Comparison of ENCODE assay signal across 9 cellular contexts in the genomic region with DNA sequence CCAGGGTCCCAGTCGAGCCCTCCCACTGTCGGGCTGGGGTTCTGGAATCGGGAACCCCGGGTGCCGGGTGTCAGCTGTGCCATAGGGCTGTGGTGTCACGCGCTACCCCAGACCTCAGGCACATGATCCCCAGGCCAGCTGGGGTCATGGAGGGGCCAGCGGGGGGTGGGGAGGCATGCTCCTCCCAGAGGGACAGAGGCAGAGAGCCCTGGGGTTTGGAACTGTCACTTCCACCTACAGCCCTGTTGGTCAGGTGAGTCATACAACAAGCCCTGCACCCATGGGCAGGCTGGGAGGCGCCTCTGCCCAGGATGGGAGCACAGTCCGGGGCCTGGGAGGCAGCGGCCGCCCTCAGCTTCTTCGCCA.
DNase-seq lines count a peak whose midpoint lies in the region; ATAC-seq, FAIRE-seq and TF ChIP-seq lines count a peak whose summit lies in the region.
"Had no signal": no experiment of that assay in that cellular context is flagged by ENCODE, and none has a peak within 500 bp of the region (broad histone marks: within the 10 kb centered on the region; RNA-seq: fewer than 3 reads in every experiment).

No MANE protein-coding gene starts in this region.

- CTCF ChIA-PET in HepG2 (lab: Yijun Ruan, JAX; ENCODE audit: low intra/inter-chr PET ratio, low total read pairs), result interaction anchor here (0.6 to 1.7 kb wide), 2 partner anchors 57 to 74 kb away, joined by 3 to 12 read pairs; no protein-coding TSS in a partner anchor

- no peak for FAIRE-seq in HepG2 (lab: Jason Lieb, UNC)

- H3K27me3 ChIP-seq in right atrium auricular region, result no peaks in the 10 kb centered on the region
- H3K27me3 ChIP-seq in adrenal gland, result no peaks in the 10 kb centered on the region
- H3K27me3 ChIP-seq in HepG2 (ENCODE audit: control insufficient read depth in 1 of 2, insufficient read depth in 2 of 2, low read length in 2 of 2), result no peaks in the 10 kb centered on the region
- no peaks in the 10 kb centered on the region for H3K27me3 ChIP-seq in uterus

- ATAC-seq in left ventricle myocardium superior (peak; percentile 3), HepG2 (no peak), GM19328 (IDR thresholded peaks at IDR 0.05; ENCODE audit: unreplicated experiment) (no peak), GM21367 (IDR thresholded peaks at IDR 0.05; ENCODE audit: unreplicated experiment) (no peak)

- TF ChIP-seq CTCF in right atrium auricular region (IDR thresholded peaks at IDR 0.05) (no peak), adrenal gland (IDR thresholded peaks at IDR 0.05) (no peak), HepG2 (CRISPR knock-in tag; IDR thresholded peaks at IDR 0.05) (no peak), uterus (IDR thresholded peaks at IDR 0.05) (no peak)

- TF ChIP-seq EP300 in HepG2 (IDR thresholded peaks at IDR 0.05; ENCODE audit: low read depth in 2 of 2, low read length in 2 of 2), result no peak
- 0 out of 2 replicates have a peak, but pooled peaks have one; percentile 22 for TF ChIP-seq EP300 in HepG2 (CRISPR knock-in tag; IDR thresholded peaks at IDR 0.05; ENCODE audit: borderline replicate concordance)

- no TSS peak for BruUV-seq in HepG2 (replicated peaks; lab: Mats Ljungman, UMichigan)

- H3K27ac ChIP-seq in right atrium auricular region (peak overlapping the region in 1 of 2 donors; percentile 66), adrenal gland (peak overlapping the region in 3 of 5 donors; percentile 13 to 92 (median 51)), HepG2 (ENCODE audit: extremely low read length, insufficient read depth, low read length) (peak overlapping the region; percentile 0), uterus (peak overlapping the region; percentile 83 to 84)

- DNase-seq in left ventricle myocardium superior, result peak; percentile 56
- DNase-seq in right atrium auricular region (ENCODE audit: low spot score), result no peak
- peak in 4 of 7 donors; percentile 46 to 59 (median 55) for DNase-seq in adrenal gland
- DNase-seq in HepG2 (ENCODE audit: low spot score), result peak; percentile 42
- no peak for DNase-seq in uterus
- no peak for DNase-seq in effector CD8-positive, alpha-beta T cell (lab: John Stamatoyannopoulos, UW)
- DNase-seq: NCI-H1092 treated with DMSO at 0.1 percent for 48 hours had no signal

- H3K4me2 ChIP-seq in HepG2 (ENCODE audit: low read depth, low read length), result peak overlapping the region; percentile 86; the same call in 1 of the 2 replicates

- intact Hi-C loops in left ventricle myocardium superior (cut with micrococcal nuclease) (no loop called here), adrenal gland (cut with DNase I) (no loop called here), HepG2 (cut with micrococcal nuclease; ENCODE audit: unreplicated experiment) (loop anchor here (1.0 to 2.0 kb wide), 2 partner anchors 53 to 75 kb away; no protein-coding TSS in a partner anchor), uterus (cut with DNase I; ENCODE audit: low total_unique reads) (loop anchor here (5.0 to 10.0 kb wide), 2 partner anchors 76 to 693 kb away; no protein-coding TSS in a partner anchor)

- POLR2A ChIA-PET in HepG2 (lab: Yijun Ruan, JAX), result interaction anchor here (0.6 to 2.3 kb wide), 5 partner anchors 15 to 537 kb away, joined by 4 to 20 read pairs (median 5); partner anchors contain the start of gene NDUFAF8

- in situ Hi-C loops in HepG2 (cut with HindIII; ENCODE audit: extremely low pct_ligation_motif_present, low pct_unique_long_range_greater_than_20kb), result loop anchor here (5.0 kb wide), 1 partner anchor 111 kb away; no protein-coding TSS in a partner anchor

- H2AFZ ChIP-seq in HepG2 (ENCODE audit: low read length), result no peak overlapping the region

- no peak overlapping the region for H3K4me3 ChIP-seq in right atrium auricular region
- peak overlapping the region in 1 of 4 donors; percentile 27 for H3K4me3 ChIP-seq in adrenal gland
- peak overlapping the region in 1 of 3 experiments; percentile 63; a peak in 1 of 6 replicates for H3K4me3 ChIP-seq in HepG2 (replicated peaks in 1 of 3; ENCODE audit: insufficient read depth in 1 of 3, low read depth in 2 of 3, low read length in 3 of 3)
- H3K4me3 ChIP-seq in uterus, result peak overlapping the region in 1 of 2 donors; percentile 15

- peak overlapping the region; percentile 53; the same call in 1 of the 2 replicates for H3K9ac ChIP-seq in HepG2 (ENCODE audit: insufficient read depth, low read depth, low read length)

- TF ChIP-seq POLR2A in adrenal gland (IDR thresholded peaks at IDR 0.05) (no peak), HepG2 (IDR thresholded peaks at IDR 0.05; ENCODE audit: insufficient read depth in 1 of 2, low read depth in 2 of 2, low read length in 2 of 2) (no peak), uterus (IDR thresholded peaks at IDR 0.05) (no peak)

- no peak for TF ChIP-seq RAD21 in HepG2 (CRISPR knock-in tag; IDR thresholded peaks at IDR 0.05)

- 56 to 97% (median 65%) methylated on average over 5 to 13 of the region's 13 CpGs for WGBS in adrenal gland, 4 donors
- WGBS in HepG2 (ENCODE audit: low lambda C conversion rate), result 63% methylated on average over 13 of the region's 13 CpGs

- H3K9me3 ChIP-seq in right atrium auricular region (no peaks in the 10 kb centered on the region), adrenal gland (replicated peaks in 1 of 3) (no peaks in the 10 kb centered on the region), HepG2 (ENCODE audit: low read length) (no peaks in the 10 kb centered on the region), uterus (no peaks in the 10 kb centered on the region)

- H3K4me1 ChIP-seq in right atrium auricular region (peaks cover 0 to 49% of the 10 kb centered on the region in 2 donors), adrenal gland (replicated peaks in 1 of 2) (peaks cover 16 to 38% of the 10 kb centered on the region in 2 donors), HepG2 (ENCODE audit: insufficient read depth, low read length) (peaks cover 52% of the 10 kb centered on the region), uterus (peaks cover 20 to 36% of the 10 kb centered on the region in 2 donors)

- H4K20me1 ChIP-seq in HepG2 (ENCODE audit: insufficient read depth, low read length), result no peaks in the 10 kb centered on the region

- H3K36me3 ChIP-seq in right atrium auricular region, result peaks cover 14% of the 10 kb centered on the region
- no peaks in the 10 kb centered on the region for H3K36me3 ChIP-seq in adrenal gland (replicated peaks in 1 of 2)
- peaks cover 4 to 6% of the 10 kb centered on the region in 2 experiments; a peak in 1 of 5 replicates for H3K36me3 ChIP-seq in HepG2 (replicated peaks in 1 of 2; ENCODE audit: control insufficient read depth in 1 of 2, insufficient read depth in 2 of 2, low read length in 2 of 2)
- no peaks in the 10 kb centered on the region for H3K36me3 ChIP-seq in uterus

- no peaks in the 10 kb centered on the region for H3K79me2 ChIP-seq in HepG2 (ENCODE audit: insufficient read depth, low read length)

TF ChIP-seq in HepG2, 621 proteins besides CTCF, POLR2A, EP300 and RAD21 (continues in another document):
- TF ChIP-seq ZNF34 (CRISPR knock-in tag; IDR thresholded peaks at IDR 0.05; ENCODE audit: borderline replicate concordance) (no peak), RXRB (CRISPR knock-in tag; IDR thresholded peaks at IDR 0.05; ENCODE audit: borderline replicate concordance) (peak; percentile 37; the same call in 1 of the 2 replicates), HMGXB4 (CRISPR knock-in tag; IDR thresholded peaks at IDR 0.05; ENCODE audit: borderline replicate concordance in 1 of 2, low read depth in 1 of 2) (no peak), RXRA (CRISPR knock-in tag; IDR thresholded peaks at IDR 0.05) (peak; percentile 88), ATF2 (CRISPR knock-in tag; IDR thresholded peaks at IDR 0.05) (no peak)
- TF ChIP-seq, protein P1, sequence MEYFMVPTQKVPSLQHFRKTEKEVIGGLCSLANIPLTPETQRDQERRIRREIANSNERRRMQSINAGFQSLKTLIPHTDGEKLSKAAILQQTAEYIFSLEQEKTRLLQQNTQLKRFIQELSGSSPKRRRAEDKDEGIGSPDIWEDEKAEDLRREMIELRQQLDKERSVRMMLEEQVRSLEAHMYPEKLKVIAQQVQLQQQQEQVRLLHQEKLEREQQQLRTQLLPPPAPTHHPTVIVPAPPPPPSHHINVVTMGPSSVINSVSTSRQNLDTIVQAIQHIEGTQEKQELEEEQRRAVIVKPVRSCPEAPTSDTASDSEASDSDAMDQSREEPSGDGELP (IDR thresholded peaks at IDR 0.05; ENCODE audit: borderline replicate concordance, low read depth), result peak; percentile 23; the same call in 1 of the 2 replicates
- TF ChIP-seq, protein P2, sequence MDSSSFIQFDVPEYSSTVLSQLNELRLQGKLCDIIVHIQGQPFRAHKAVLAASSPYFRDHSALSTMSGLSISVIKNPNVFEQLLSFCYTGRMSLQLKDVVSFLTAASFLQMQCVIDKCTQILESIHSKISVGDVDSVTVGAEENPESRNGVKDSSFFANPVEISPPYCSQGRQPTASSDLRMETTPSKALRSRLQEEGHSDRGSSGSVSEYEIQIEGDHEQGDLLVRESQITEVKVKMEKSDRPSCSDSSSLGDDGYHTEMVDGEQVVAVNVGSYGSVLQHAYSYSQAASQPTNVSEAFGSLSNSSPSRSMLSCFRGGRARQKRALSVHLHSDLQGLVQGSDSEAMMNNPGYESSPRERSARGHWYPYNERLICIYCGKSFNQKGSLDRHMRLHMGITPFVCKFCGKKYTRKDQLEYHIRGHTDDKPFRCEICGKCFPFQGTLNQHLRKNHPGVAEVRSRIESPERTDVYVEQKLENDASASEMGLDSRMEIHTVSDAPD (CRISPR knock-in tag; IDR thresholded peaks at IDR 0.05), result no peak

Comparison
In these comparisons a context has a peak if more than half of its experiments do, and no peak if none do; other contexts are left out.
1. DNase-seq: peak in left ventricle myocardium superior (single experiment), adrenal gland (4 of 7) and HepG2 (single experiment); none in right atrium auricular region (single experiment), uterus (0 of 2) and effector CD8-positive, alpha-beta T cell (single experiment).
2. intact Hi-C loops: an anchor here in HepG2 (1.0 to 2.0 kb wide) and uterus (5.0 to 10.0 kb wide); none called in left ventricle myocardium superior and adrenal gland.